Comparison of ENCODE assay signal across 10 cellular contexts in the genomic region with DNA sequence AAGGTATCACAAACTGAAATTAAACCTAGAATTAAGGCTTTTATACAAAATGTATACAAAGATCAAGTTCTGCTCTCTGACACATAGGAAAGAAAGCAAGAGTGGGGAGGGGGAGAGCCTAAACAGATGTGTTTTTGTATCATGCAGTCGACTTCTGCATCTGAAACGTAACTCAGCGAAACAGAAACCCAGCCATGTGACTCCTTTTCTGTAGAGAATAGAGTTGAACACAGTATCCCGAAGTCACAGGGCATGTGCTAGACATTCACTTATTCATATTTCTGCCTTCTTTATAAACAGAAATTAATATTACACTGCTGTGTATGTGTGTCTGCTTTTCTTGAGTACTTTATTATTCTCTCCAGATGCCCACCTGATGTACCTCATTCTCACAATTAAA.
DNase-seq lines count a peak whose midpoint lies in the region; ATAC-seq lines count a peak whose summit lies in the region.
"Had no signal": no experiment of that assay in that cellular context is flagged by ENCODE, and none has a peak within 500 bp of the region (broad histone marks: within the 10 kb centered on the region; RNA-seq: fewer than 3 reads in every experiment).

No MANE protein-coding gene starts in this region.

- DNase-seq in NCI-H748 (lab: John Stamatoyannopoulos, UW; ENCODE audit: unreplicated experiment) (peak; percentile 79), NCI-H748 treated with DMSO at 0.1 percent for 48 hours (lab: John Stamatoyannopoulos, UW) (no peak)
- DNase-seq in activated CD4-positive, alpha-beta T cell treated with anti-CD3 and anti-CD28 coated beads, Interleukin-2, amount 10 ng/mL, durations not matched to agents 24 days and 14 days, result no peak
- DNase-seq in natural killer cell treated with Interleukin-12 subunit alpha and Interleukin-12 subunit beta and Interleukin-15 and Interleukin-18, amount 100 ng/mL, for 72 hours (ENCODE audit: low spot score), result no peak
- DNase-seq: NCI-H510A had no signal

- H3K9me3 ChIP-seq in endocrine pancreas (ENCODE audit: control insufficient read depth, low read length) (no peaks in the 10 kb centered on the region), stomach smooth muscle (ENCODE audit: control insufficient read depth in 2 of 2, low read length in 2 of 2) (no peaks in the 10 kb centered on the region)

- no peak overlapping the region for H3K9ac ChIP-seq in endocrine pancreas (ENCODE audit: control insufficient read depth, insufficient read depth, low read length)
- H3K9ac ChIP-seq in stomach smooth muscle (ENCODE audit: low read length in 2 of 2), result peak overlapping the region in 1 of 2 donors; percentile 52

- H3K27me3 ChIP-seq in endocrine pancreas (ENCODE audit: control insufficient read depth, insufficient read depth, low read length) (no peaks in the 10 kb centered on the region), stomach smooth muscle (ENCODE audit: control insufficient read depth in 1 of 2, insufficient read depth in 2 of 2, low read length in 2 of 2) (no peaks in the 10 kb centered on the region)

- no peak overlapping the region for H3K4me3 Mint-ChIP-seq in activated CD4-positive, alpha-beta T cell treated with anti-CD3 and anti-CD28 coated beads, Interleukin-2, amount 10 ng/mL, durations not matched to agents 24 days and 14 days
- H3K4me3 Mint-ChIP-seq in natural killer cell treated with Interleukin-12 subunit alpha and Interleukin-12 subunit beta and Interleukin-15 and Interleukin-18, amount 100 ng/mL, for 72 hours, result no peak overlapping the region
- H3K4me3 Mint-ChIP-seq: activated naive CD4-positive, alpha-beta T cell treated with anti-CD3 and anti-CD28 coated beads, Interleukin-2, amount 50 U/mL, for 24 hours had no signal

- H3K36me3 ChIP-seq in endocrine pancreas (ENCODE audit: control insufficient read depth, insufficient read depth, low read length) (no peaks in the 10 kb centered on the region), stomach smooth muscle (ENCODE audit: control insufficient read depth in 2 of 2, insufficient read depth in 2 of 2, low read length in 2 of 2) (no peaks in the 10 kb centered on the region)

- peak overlapping the region; percentile 13 for H3K27ac ChIP-seq in stomach smooth muscle (ENCODE audit: low read length)

- intact Hi-C loops in activated CD4-positive, alpha-beta T cell treated with anti-CD3 and anti-CD28 coated beads, Interleukin-2, amount 10 ng/mL, durations not matched to agents 24 days and 14 days (cut with micrococcal nuclease), result no loop called here

- no peaks in the 10 kb centered on the region for H3K9me3 Mint-ChIP-seq in activated CD4-positive, alpha-beta T cell treated with anti-CD3 and anti-CD28 coated beads, Interleukin-2, amount 10 ng/mL, durations not matched to agents 24 days and 14 days
- no peaks in the 10 kb centered on the region for H3K9me3 Mint-ChIP-seq in natural killer cell treated with Interleukin-12 subunit alpha and Interleukin-12 subunit beta and Interleukin-15 and Interleukin-18, amount 100 ng/mL, for 72 hours
- H3K9me3 Mint-ChIP-seq: activated naive CD4-positive, alpha-beta T cell treated with anti-CD3 and anti-CD28 coated beads, Interleukin-2, amount 50 U/mL, for 24 hours had no signal

- no peaks in the 10 kb centered on the region for H3K4me1 Mint-ChIP-seq in activated CD4-positive, alpha-beta T cell treated with anti-CD3 and anti-CD28 coated beads, Interleukin-2, amount 10 ng/mL, durations not matched to agents 24 days and 14 days
- peaks cover 0 to 3% of the 10 kb centered on the region in 2 donors for H3K4me1 Mint-ChIP-seq in natural killer cell treated with Interleukin-12 subunit alpha and Interleukin-12 subunit beta and Interleukin-15 and Interleukin-18, amount 100 ng/mL, for 72 hours (ENCODE audit: low read depth in 2 of 2)
- H3K4me1 Mint-ChIP-seq: activated naive CD4-positive, alpha-beta T cell treated with anti-CD3 and anti-CD28 coated beads, Interleukin-2, amount 50 U/mL, for 24 hours had no signal

- H3K4me3 ChIP-seq in endocrine pancreas (ENCODE audit: control insufficient read depth, insufficient read depth, low read length) (peak overlapping the region; percentile 79), stomach smooth muscle (ENCODE audit: low read length in 2 of 2) (peak overlapping the region; percentile 30 to 44)

- no peak overlapping the region for H3K27ac Mint-ChIP-seq in activated CD4-positive, alpha-beta T cell treated with anti-CD3 and anti-CD28 coated beads, Interleukin-2, amount 10 ng/mL, durations not matched to agents 24 days and 14 days
- H3K27ac Mint-ChIP-seq in natural killer cell treated with Interleukin-12 subunit alpha and Interleukin-12 subunit beta and Interleukin-15 and Interleukin-18, amount 100 ng/mL, for 72 hours, result no peak overlapping the region
- H3K27ac Mint-ChIP-seq: activated naive CD4-positive, alpha-beta T cell treated with anti-CD3 and anti-CD28 coated beads, Interleukin-2, amount 50 U/mL, for 24 hours had no signal

- peaks cover 4% of the 10 kb centered on the region for H3K27me3 Mint-ChIP-seq in activated CD4-positive, alpha-beta T cell treated with anti-CD3 and anti-CD28 coated beads, Interleukin-2, amount 10 ng/mL, durations not matched to agents 24 days and 14 days
- peaks cover 4 to 13% of the 10 kb centered on the region in 2 donors for H3K27me3 Mint-ChIP-seq in natural killer cell treated with Interleukin-12 subunit alpha and Interleukin-12 subunit beta and Interleukin-15 and Interleukin-18, amount 100 ng/mL, for 72 hours

- no peaks in the 10 kb centered on the region for H3K36me3 Mint-ChIP-seq in activated CD4-positive, alpha-beta T cell treated with anti-CD3 and anti-CD28 coated beads, Interleukin-2, amount 10 ng/mL, durations not matched to agents 24 days and 14 days (ENCODE audit: low read depth)
- no peaks in the 10 kb centered on the region for H3K36me3 Mint-ChIP-seq in natural killer cell treated with Interleukin-12 subunit alpha and Interleukin-12 subunit beta and Interleukin-15 and Interleukin-18, amount 100 ng/mL, for 72 hours
- H3K36me3 Mint-ChIP-seq: activated naive CD4-positive, alpha-beta T cell treated with anti-CD3 and anti-CD28 coated beads, Interleukin-2, amount 50 U/mL, for 24 hours had no signal

- ATAC-seq in HG03045 (IDR thresholded peaks at IDR 0.05; ENCODE audit: unreplicated experiment) (peak; percentile 45), HG03378 (IDR thresholded peaks at IDR 0.05; ENCODE audit: unreplicated experiment) (no peak)
- no peak for ATAC-seq in natural killer cell treated with Interleukin-12 subunit alpha and Interleukin-12 subunit beta and Interleukin-15 and Interleukin-18, amount 100 ng/mL, for 72 hours

- H3K4me1 ChIP-seq in endocrine pancreas (ENCODE audit: control insufficient read depth, insufficient read depth, low read length) (peaks cover 20% of the 10 kb centered on the region), stomach smooth muscle (ENCODE audit: control insufficient read depth, insufficient read depth, low read length) (peaks cover 22% of the 10 kb centered on the region)
